ENCODE assay signal across 1 cellular context in the genomic region with DNA sequence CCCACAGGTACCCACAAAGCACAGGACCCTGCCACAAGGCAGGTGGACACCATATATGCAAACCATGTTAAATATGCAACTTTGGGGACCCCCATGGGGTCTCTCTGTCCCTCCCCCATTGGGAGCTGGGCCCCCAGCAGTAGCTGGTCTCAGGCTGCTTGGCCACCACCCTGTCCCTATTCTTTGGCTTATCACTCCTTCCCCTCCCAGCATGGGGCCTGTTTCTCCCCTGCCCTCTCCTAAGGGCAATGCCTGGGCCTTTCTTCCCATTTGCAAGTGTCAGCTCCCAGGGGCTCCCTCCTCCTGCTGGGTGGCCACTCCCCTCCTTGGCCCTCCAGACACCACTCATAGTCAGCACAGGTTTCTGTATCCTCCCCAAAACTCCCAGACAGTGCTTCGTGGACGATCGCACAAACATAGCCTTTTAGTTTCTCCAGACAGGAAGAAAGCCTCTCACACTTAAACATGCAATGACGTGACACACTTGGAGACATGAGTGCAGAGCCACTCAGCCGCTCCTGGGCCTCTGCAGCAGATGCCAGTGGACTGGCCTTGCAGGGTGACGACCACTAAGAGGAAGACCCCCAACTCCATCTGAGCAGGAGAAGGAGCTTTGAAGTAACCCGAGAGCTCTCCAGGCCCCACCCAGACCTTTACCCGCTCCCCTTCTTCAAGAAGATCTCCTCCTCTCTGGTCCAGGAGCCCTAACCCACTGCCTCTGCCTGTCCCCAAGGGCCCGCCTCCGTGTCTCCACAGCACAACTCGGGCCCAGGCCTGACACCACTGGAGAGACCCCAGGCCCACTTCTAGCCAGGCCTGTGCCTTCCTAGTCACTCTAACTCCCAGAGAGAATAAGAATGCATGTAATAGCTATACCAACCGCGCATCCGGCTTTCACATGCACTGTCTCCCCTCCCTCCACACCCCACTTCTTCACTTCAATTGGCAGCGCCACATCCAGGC.
TF ChIP-seq lines count a peak whose summit lies in the region.

No MANE protein-coding gene starts in this region.

TF ChIP-seq in K562, 482 proteins besides CTCF, POLR2A, EP300 and RAD21:
- TF ChIP-seq, protein P1, sequence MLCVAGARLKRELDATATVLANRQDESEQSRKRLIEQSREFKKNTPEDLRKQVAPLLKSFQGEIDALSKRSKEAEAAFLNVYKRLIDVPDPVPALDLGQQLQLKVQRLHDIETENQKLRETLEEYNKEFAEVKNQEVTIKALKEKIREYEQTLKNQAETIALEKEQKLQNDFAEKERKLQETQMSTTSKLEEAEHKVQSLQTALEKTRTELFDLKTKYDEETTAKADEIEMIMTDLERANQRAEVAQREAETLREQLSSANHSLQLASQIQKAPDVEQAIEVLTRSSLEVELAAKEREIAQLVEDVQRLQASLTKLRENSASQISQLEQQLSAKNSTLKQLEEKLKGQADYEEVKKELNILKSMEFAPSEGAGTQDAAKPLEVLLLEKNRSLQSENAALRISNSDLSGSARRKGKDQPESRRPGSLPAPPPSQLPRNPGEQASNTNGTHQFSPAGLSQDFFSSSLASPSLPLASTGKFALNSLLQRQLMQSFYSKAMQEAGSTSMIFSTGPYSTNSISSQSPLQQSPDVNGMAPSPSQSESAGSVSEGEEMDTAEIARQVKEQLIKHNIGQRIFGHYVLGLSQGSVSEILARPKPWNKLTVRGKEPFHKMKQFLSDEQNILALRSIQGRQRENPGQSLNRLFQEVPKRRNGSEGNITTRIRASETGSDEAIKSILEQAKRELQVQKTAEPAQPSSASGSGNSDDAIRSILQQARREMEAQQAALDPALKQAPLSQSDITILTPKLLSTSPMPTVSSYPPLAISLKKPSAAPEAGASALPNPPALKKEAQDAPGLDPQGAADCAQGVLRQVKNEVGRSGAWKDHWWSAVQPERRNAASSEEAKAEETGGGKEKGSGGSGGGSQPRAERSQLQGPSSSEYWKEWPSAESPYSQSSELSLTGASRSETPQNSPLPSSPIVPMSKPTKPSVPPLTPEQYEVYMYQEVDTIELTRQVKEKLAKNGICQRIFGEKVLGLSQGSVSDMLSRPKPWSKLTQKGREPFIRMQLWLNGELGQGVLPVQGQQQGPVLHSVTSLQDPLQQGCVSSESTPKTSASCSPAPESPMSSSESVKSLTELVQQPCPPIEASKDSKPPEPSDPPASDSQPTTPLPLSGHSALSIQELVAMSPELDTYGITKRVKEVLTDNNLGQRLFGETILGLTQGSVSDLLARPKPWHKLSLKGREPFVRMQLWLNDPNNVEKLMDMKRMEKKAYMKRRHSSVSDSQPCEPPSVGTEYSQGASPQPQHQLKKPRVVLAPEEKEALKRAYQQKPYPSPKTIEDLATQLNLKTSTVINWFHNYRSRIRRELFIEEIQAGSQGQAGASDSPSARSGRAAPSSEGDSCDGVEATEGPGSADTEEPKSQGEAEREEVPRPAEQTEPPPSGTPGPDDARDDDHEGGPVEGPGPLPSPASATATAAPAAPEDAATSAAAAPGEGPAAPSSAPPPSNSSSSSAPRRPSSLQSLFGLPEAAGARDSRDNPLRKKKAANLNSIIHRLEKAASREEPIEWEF (CRISPR knock-in tag; IDR thresholded peaks at IDR 0.05) = no peak
- TF ChIP-seq ZFX (CRISPR knock-in tag; IDR thresholded peaks at IDR 0.05) = peak; percentile 14; the same call in 1 of the 2 replicates
- TF ChIP-seq ZBTB7A (IDR thresholded peaks at IDR 0.05; ENCODE audit: borderline replicate concordance, control insufficient read depth, low read depth, low read length) = 0 out of 2 replicates have a peak, but pooled peaks have one; percentile 32
